ENCODE assay signal across 9 cellular contexts in genomic region chrX:154542723-154543424, GRCh38. TPM values are rescaled to one million over a fixed set of nuclear protein-coding genes. Genes with fewer than 3 reads are reported as not detected.
DNase-seq lines count a peak whose midpoint lies in the region; ATAC-seq, FAIRE-seq and TF ChIP-seq lines count a peak whose summit lies in the region.
"Had no signal": no experiment of that assay in that cellular context is flagged by ENCODE, and none has a peak within 500 bp of the region (broad histone marks: within the 10 kb centered on the region; RNA-seq: fewer than 3 reads in every experiment).

No MANE protein-coding gene starts in this region.

- peak; percentile 90 for FAIRE-seq in GM19239 (lab: Jason Lieb, UNC)

- H3K27ac Mint-ChIP-seq in dendritic cell treated with granulocyte-macrophage colony-stimulating factor and Interleukin-4, amounts not matched to agents 40 ng/mL and 50 ng/mL, for 4 days = peak overlapping the region; percentile 94

- H3K27ac ChIP-seq in spleen = peak overlapping the region; percentile 48 to 97 (median 82)

- TF ChIP-seq CTCF in spleen (IDR thresholded peaks at IDR 0.05 in 8 of 11, conservative IDR thresholded peaks at IDR 0.05 in 3 of 11) = no peak

- no peaks in the 10 kb centered on the region for H3K9me3 ChIP-seq in spleen

- no peak for TF ChIP-seq POLR2A in spleen (IDR thresholded peaks at IDR 0.05)

- intact Hi-C loops in dendritic cell treated with granulocyte-macrophage colony-stimulating factor and Interleukin-4, amounts not matched to agents 40 ng/mL and 50 ng/mL, for 4 days (cut with micrococcal nuclease) = no loop called here
- intact Hi-C loops in spleen (cut with DNase I; ENCODE audit: low total_unique reads) = no loop called here

- no peaks in the 10 kb centered on the region for H3K27me3 Mint-ChIP-seq in dendritic cell treated with granulocyte-macrophage colony-stimulating factor and Interleukin-4, amounts not matched to agents 40 ng/mL and 50 ng/mL, for 4 days

- peaks cover 0 to 35% (median 0%) of the 10 kb centered on the region in 6 donors for H3K36me3 ChIP-seq in spleen

- H3K4me1 Mint-ChIP-seq in dendritic cell treated with granulocyte-macrophage colony-stimulating factor and Interleukin-4, amounts not matched to agents 40 ng/mL and 50 ng/mL, for 4 days (ENCODE audit: low read depth) = peaks cover 60% of the 10 kb centered on the region

- no peak for ATAC-seq in HG03354 (IDR thresholded peaks at IDR 0.05; ENCODE audit: poor library complexity, severe bottlenecking, unreplicated experiment)
- ATAC-seq in HG02763 (IDR thresholded peaks at IDR 0.05; ENCODE audit: unreplicated experiment) = no peak
- no peak for ATAC-seq in GM18520 (IDR thresholded peaks at IDR 0.05; ENCODE audit: unreplicated experiment)

- 28 to 57% (median 33%) methylated on average over 11 to 20 of the region's 20 CpGs for WGBS in spleen, 5 donors

- peaks cover 70% of the 10 kb centered on the region for H3K36me3 Mint-ChIP-seq in dendritic cell treated with granulocyte-macrophage colony-stimulating factor and Interleukin-4, amounts not matched to agents 40 ng/mL and 50 ng/mL, for 4 days (ENCODE audit: low read depth)

- H3K4me3 ChIP-seq in spleen = peak overlapping the region in 4 of 8 donors; percentile 8 to 58 (median 19)

- DNase-seq in GM19239 (ENCODE audit: insufficient read length, low spot score) (no peak), SIG-M5 treated with dmso at 0.1 percent for 504 hours (lab: John Stamatoyannopoulos, UW; ENCODE audit: unreplicated experiment) (peak; percentile 89), spleen (peak; percentile 79), amniotic stem cell (lab: John Stamatoyannopoulos, UW) (no peak)

- peaks cover 3 to 66% (median 43%) of the 10 kb centered on the region in 6 donors for H3K4me1 ChIP-seq in spleen

- H3K27me3 ChIP-seq in spleen (replicated peaks in 1 of 7) = no peaks in the 10 kb centered on the region

- no peaks in the 10 kb centered on the region for H3K9me3 Mint-ChIP-seq in dendritic cell treated with granulocyte-macrophage colony-stimulating factor and Interleukin-4, amounts not matched to agents 40 ng/mL and 50 ng/mL, for 4 days

- peak overlapping the region; percentile 74 for H3K4me3 Mint-ChIP-seq in dendritic cell treated with granulocyte-macrophage colony-stimulating factor and Interleukin-4, amounts not matched to agents 40 ng/mL and 50 ng/mL, for 4 days

RNA-seq across cellular contexts. Expression of gene G6PD, which starts 3.8 kb away (rescaled TPM):
- 10 to 100 TPM; 57.0 to 93.1 (median 70.3) TPM for total RNA-seq in spleen
- polyA plus RNA-seq in spleen = 10 to 100 TPM; 15.5 to 34.2 (median 15.7) TPM

RNA-seq across cellular contexts. Expression of gene IKBKG, which starts 4.5 kb away (rescaled TPM):
- 10 to 100 TPM; 18.9 to 66.6 (median 39.1) TPM for total RNA-seq in spleen
- 10 to 100 TPM; 21.5 to 52.8 (median 49.9) TPM for polyA plus RNA-seq in spleen

RNA-seq across cellular contexts. Expression of gene FAM3A, which starts 26.8 kb away (rescaled TPM):
- 10 to 100 TPM; 29.1 to 38.1 (median 34.7) TPM for total RNA-seq in spleen
- polyA plus RNA-seq in spleen = 10 to 100 TPM; 35.2 to 54.5 (median 52.3) TPM

RNA-seq across cellular contexts. Expression of gene CTAG1A, which starts 42.1 kb away (rescaled TPM):
- not detected for total RNA-seq in spleen
- not detected for polyA plus RNA-seq in spleen
- total RNA-seq: SK-MEL-5 had no signal

RNA-seq across cellular contexts. Expression of gene SLC10A3, which starts 52.4 kb away (rescaled TPM):
- total RNA-seq in spleen = 10 to 100 TPM; 15.9 to 21.8 (median 17.4) TPM
- 10 to 100 TPM; 11.0 to 17.0 (median 14.1) TPM for polyA plus RNA-seq in spleen

Comparison
In these comparisons a context has a peak if more than half of its experiments do, and no peak if none do; other contexts are left out.
1. DNase-seq: peak in SIG-M5 treated with dmso at 0.1 percent for 504 hours (single experiment) and spleen (single experiment); none in GM19239 (single experiment) and amniotic stem cell (single experiment).